In genomic region chr11:74449369-74449931, GRCh38 we compare ENCODE assay signal across 8 cellular contexts. TPM values are rescaled to one million over a fixed set of nuclear protein-coding genes. Genes with fewer than 3 reads are reported as not detected.
DNase-seq lines count a peak whose midpoint lies in the region; ATAC-seq and TF ChIP-seq lines count a peak whose summit lies in the region.

No MANE protein-coding gene starts in this region.

- H3K27ac Mint-ChIP-seq in activated T-cell treated with anti-CD3 and anti-CD28 coated beads, Interleukin-2, amount 50 U/mL, for 72 hours: no peak overlapping the region

- TF ChIP-seq CTCF in OCI-LY3 (IDR thresholded peaks at IDR 0.05; ENCODE audit: low read depth, low read length) (peak; percentile 92), parathyroid adenoma (IDR thresholded peaks at IDR 0.05) (peak; percentile 49)

- peak overlapping the region; percentile 79 for H3K4me2 ChIP-seq in OCI-LY3 (ENCODE audit: low read length)
- no peak overlapping the region for H3K4me2 ChIP-seq in parathyroid adenoma (ENCODE audit: low read length)

- H3K27ac ChIP-seq in OCI-LY3 (ENCODE audit: low read length) (no peak overlapping the region), parathyroid adenoma (no peak overlapping the region)

- peak overlapping the region; percentile 95 for H2AFZ ChIP-seq in OCI-LY3 (ENCODE audit: low read depth, low read length)
- H2AFZ ChIP-seq in parathyroid adenoma: peak overlapping the region; percentile 46

- H3K9ac ChIP-seq in OCI-LY3 (ENCODE audit: low read length) (peak overlapping the region; percentile 3; the same call in 1 of the 2 replicates), parathyroid adenoma (no peak overlapping the region)

- ATAC-seq in GM18517 (IDR thresholded peaks at IDR 0.05; ENCODE audit: unreplicated experiment): peak; percentile 57
- ATAC-seq in activated T-cell treated with anti-CD3 and anti-CD28 coated beads, Interleukin-2, amount 50 U/mL, for 72 hours (replicated peaks in 1 of 2): peak; percentile 89
- no peak for ATAC-seq in GM21526 (IDR thresholded peaks at IDR 0.05; ENCODE audit: low FRiP score, unreplicated experiment)

- H3K36me3 Mint-ChIP-seq in activated T-cell treated with anti-CD3 and anti-CD28 coated beads, Interleukin-2, amount 50 U/mL, for 72 hours (ENCODE audit: insufficient read depth in 2 of 2): no peaks in the 10 kb centered on the region

- peaks cover 10% of the 10 kb centered on the region for H3K4me1 Mint-ChIP-seq in activated T-cell treated with anti-CD3 and anti-CD28 coated beads, Interleukin-2, amount 50 U/mL, for 72 hours (ENCODE audit: low read depth)

- no peaks in the 10 kb centered on the region for H3K36me3 ChIP-seq in OCI-LY3 (replicated peaks; ENCODE audit: low read depth, low read length)
- no peaks in the 10 kb centered on the region for H3K36me3 ChIP-seq in parathyroid adenoma (ENCODE audit: control insufficient read depth, insufficient read depth, low read length)

- H3K79me2 ChIP-seq in OCI-LY3 (ENCODE audit: low read length) (no peaks in the 10 kb centered on the region), parathyroid adenoma (no peaks in the 10 kb centered on the region)

- H3K27me3 ChIP-seq in OCI-LY3 (ENCODE audit: low read depth, low read length) (no peaks in the 10 kb centered on the region), parathyroid adenoma (ENCODE audit: control insufficient read depth, insufficient read depth, low read length) (no peaks in the 10 kb centered on the region)

- no peaks in the 10 kb centered on the region for H4K20me1 ChIP-seq in OCI-LY3 (ENCODE audit: insufficient read depth, low read length)

- peaks cover 7% of the 10 kb centered on the region for H3K27me3 Mint-ChIP-seq in activated T-cell treated with anti-CD3 and anti-CD28 coated beads, Interleukin-2, amount 50 U/mL, for 72 hours (ENCODE audit: low read depth)

- no peak overlapping the region for H3K4me3 Mint-ChIP-seq in activated T-cell treated with anti-CD3 and anti-CD28 coated beads, Interleukin-2, amount 50 U/mL, for 72 hours

- H3K4me3 ChIP-seq in OCI-LY3 (ENCODE audit: low read length): peak overlapping the region; percentile 64
- no peak overlapping the region for H3K4me3 ChIP-seq in parathyroid adenoma (ENCODE audit: low read depth, low read length)

- H3K4me1 ChIP-seq in OCI-LY3 (ENCODE audit: low read length): peaks cover 8% of the 10 kb centered on the region
- no peaks in the 10 kb centered on the region for H3K4me1 ChIP-seq in parathyroid adenoma

- DNase-seq in Ammon's horn (ENCODE audit: low spot score) (peak; percentile 82), LHCN-M2 (ENCODE audit: low read depth) (peak; percentile 84), foreskin melanocyte (peak; percentile 66)
- peak; percentile 35 to 43 for DNase-seq in activated T-cell treated with anti-CD3 and anti-CD28 coated beads, Interleukin-2, amount 50 U/mL, for 72 hours

- H3K9me3 ChIP-seq in OCI-LY3 (ENCODE audit: insufficient read depth, low read length) (no peaks in the 10 kb centered on the region), parathyroid adenoma (ENCODE audit: control insufficient read depth, low read length) (no peaks in the 10 kb centered on the region)

- H3K9me3 Mint-ChIP-seq in activated T-cell treated with anti-CD3 and anti-CD28 coated beads, Interleukin-2, amount 50 U/mL, for 72 hours: no peaks in the 10 kb centered on the region

RNA-seq across cellular contexts. Expression of gene KCNE3, which starts 17.9 kb away (rescaled TPM):
- 0.23 and 0.51 TPM in 2 replicates for total RNA-seq in LHCN-M2 (2014; rRNA removed)
- polyA plus RNA-seq in LHCN-M2 (2012): 0.15 TPM
- not detected for total RNA-seq in activated T-cell treated with anti-CD3 and anti-CD28 coated beads, Interleukin-2, amount 50 U/mL, for 72 hours

RNA-seq across cellular contexts. Expression of gene LIPT2, which starts 44.1 kb away (rescaled TPM):
- total RNA-seq in LHCN-M2 (2014; rRNA removed): 1.2 and 4.8 TPM in 2 replicates
- polyA plus RNA-seq in LHCN-M2 (2012): 1.2 TPM
- total RNA-seq in activated T-cell treated with anti-CD3 and anti-CD28 coated beads, Interleukin-2, amount 50 U/mL, for 72 hours: 1 to 10 TPM; 4.3 to 5.1 TPM

RNA-seq across cellular contexts. Expression of gene PGM2L1, which starts 51.2 kb away (rescaled TPM):
- 22.6 and 27.0 TPM in 2 replicates for total RNA-seq in LHCN-M2 (2014; rRNA removed)
- polyA plus RNA-seq in LHCN-M2 (2012): 6.6 TPM
- total RNA-seq in activated T-cell treated with anti-CD3 and anti-CD28 coated beads, Interleukin-2, amount 50 U/mL, for 72 hours: 10 to 100 TPM; 12.1 to 16.4 TPM
